ENCODE assay signal across 8 cellular contexts in genomic region chr7:876972-877311, GRCh38. TPM values are rescaled to one million over a fixed set of nuclear protein-coding genes. Genes with fewer than 3 reads are reported as not detected.
A peak's percentile ranks its signal among the peaks of the same experiment; 100 is the strongest.
DNase-seq lines count a peak whose midpoint lies in the region; ATAC-seq and TF ChIP-seq lines count a peak whose summit lies in the region.

No MANE protein-coding gene starts in this region.

- H3K9me3 ChIP-seq in transverse colon = no peaks in the 10 kb centered on the region

- peaks cover 22 to 49% (median 36%) of the 10 kb centered on the region in 4 donors for H3K4me1 ChIP-seq in transverse colon

- TF ChIP-seq EP300 in transverse colon (IDR thresholded peaks at IDR 0.05; ENCODE audit: low read depth) = no peak

- peaks cover 0 to 7% (median 0%) of the 10 kb centered on the region in 4 donors for H3K36me3 ChIP-seq in transverse colon

- H3K27ac ChIP-seq in HL-60 (replicated peaks) = peak overlapping the region; percentile 87
- H3K27ac ChIP-seq in adipose tissue (ENCODE audit: low read depth, low read length) = peak overlapping the region; percentile 64
- H3K27ac ChIP-seq in transverse colon = peak overlapping the region; percentile 91 to 96 (median 94)

- DNase-seq in AG10803 (ENCODE audit: low read depth) (no peak), HL-60 (ENCODE audit: low read depth in 1 of 2, low spot score in 1 of 2) (peak; percentile 43 to 63), left colon (peak; percentile 50 to 66), transverse colon (no peak), NCI-H510A treated with DMSO at 0.1 percent for 48 hours (lab: John Stamatoyannopoulos, UW) (no peak), COLO829 (ENCODE audit: low spot score) (no peak)

- in situ Hi-C loops in transverse colon (cut with MboI; ENCODE audit: low pct_ligation_motif_present in 1 of 4, low pct_unique_long_range_greater_than_20kb in 1 of 4, low sequenced_read_pairs in 3 of 4) = loop anchor here in 1 of 4 donors (10.0 kb wide), 1 partner anchor 92 kb away; no protein-coding TSS in a partner anchor

- TF ChIP-seq CTCF in AG10803 (conservative IDR thresholded peaks at IDR 0.05; ENCODE audit: low read length) (no peak), HL-60 (IDR thresholded peaks at IDR 0.05; ENCODE audit: insufficient read depth, low read length) (no peak), transverse colon (IDR thresholded peaks at IDR 0.05) (no peak)

- 0 to 1% (median 1%) methylated on average over 10 to 26 of the region's 26 CpGs for WGBS in adipose tissue, 3 donors
- 0% methylated on average over 3 to 25 of the region's 26 CpGs for WGBS in transverse colon (ENCODE audit: low coverage in 1 of 2), 2 donors

- intact Hi-C loops in left colon (cut with DNase I, micrococcal nuclease) = no loop called here
- intact Hi-C loops in transverse colon (cut with DNase I; ENCODE audit: low total_unique reads) = no loop called here

- H3K4me3 ChIP-seq in AG10803 (ENCODE audit: low read length) (peak overlapping the region; percentile 87), HL-60 (replicated peaks; ENCODE audit: insufficient read depth, low read length) (peak overlapping the region; percentile 97), transverse colon (peak overlapping the region; percentile 62 to 95 (median 88))

- H3K27me3 ChIP-seq in HL-60 (ENCODE audit: insufficient read depth, poor library complexity, severe bottlenecking) (no peaks in the 10 kb centered on the region), transverse colon (no peaks in the 10 kb centered on the region)

- peak; percentile 15 for ATAC-seq in GM19025 (IDR thresholded peaks at IDR 0.05; ENCODE audit: low read depth, unreplicated experiment)
- peak; percentile 35 for ATAC-seq in left colon

- TF ChIP-seq POLR2A in transverse colon (IDR thresholded peaks at IDR 0.05) = no peak

RNA-seq across cellular contexts. Expression of gene GET4, which starts 0.6 kb away (rescaled TPM):
- polyA plus RNA-seq in adipose tissue = 10 to 100 TPM; 27.7 to 35.9 (median 35.4) TPM
- total RNA-seq in left colon = 10 to 100 TPM; 45.1 to 46.0 TPM
- total RNA-seq in transverse colon = 100 to 1,000 TPM in 2 of 4 donors, 10 to 100 TPM in 2; 49.4 to 116 (median 85.2) TPM

RNA-seq across cellular contexts. Expression of gene SUN1, which starts 44.7 kb away (rescaled TPM):
- 100 to 1,000 TPM in 1 of 3 donors, 10 to 100 TPM in 2; 46.9 to 108 (median 73.0) TPM for polyA plus RNA-seq in adipose tissue
- 100 to 1,000 TPM; 149 to 158 TPM for total RNA-seq in left colon
- total RNA-seq in transverse colon = 100 to 1,000 TPM in 3 of 4 donors, 10 to 100 TPM in 1; 92.7 to 569 (median 162) TPM

Comparison
In these comparisons a context has a peak if more than half of its experiments do, and no peak if none do; other contexts are left out.
1. DNase-seq: peak in HL-60 (2 of 2) and left colon (2 of 2); none in AG10803 (single experiment), transverse colon (single experiment), NCI-H510A treated with DMSO at 0.1 percent for 48 hours (single experiment) and COLO829 (single experiment).
2. Peak in every context shown above with its lines, with median percentiles within 50 percentile points of each other: H3K4me3 ChIP-seq and H3K27ac ChIP-seq.